In the genomic region with DNA sequence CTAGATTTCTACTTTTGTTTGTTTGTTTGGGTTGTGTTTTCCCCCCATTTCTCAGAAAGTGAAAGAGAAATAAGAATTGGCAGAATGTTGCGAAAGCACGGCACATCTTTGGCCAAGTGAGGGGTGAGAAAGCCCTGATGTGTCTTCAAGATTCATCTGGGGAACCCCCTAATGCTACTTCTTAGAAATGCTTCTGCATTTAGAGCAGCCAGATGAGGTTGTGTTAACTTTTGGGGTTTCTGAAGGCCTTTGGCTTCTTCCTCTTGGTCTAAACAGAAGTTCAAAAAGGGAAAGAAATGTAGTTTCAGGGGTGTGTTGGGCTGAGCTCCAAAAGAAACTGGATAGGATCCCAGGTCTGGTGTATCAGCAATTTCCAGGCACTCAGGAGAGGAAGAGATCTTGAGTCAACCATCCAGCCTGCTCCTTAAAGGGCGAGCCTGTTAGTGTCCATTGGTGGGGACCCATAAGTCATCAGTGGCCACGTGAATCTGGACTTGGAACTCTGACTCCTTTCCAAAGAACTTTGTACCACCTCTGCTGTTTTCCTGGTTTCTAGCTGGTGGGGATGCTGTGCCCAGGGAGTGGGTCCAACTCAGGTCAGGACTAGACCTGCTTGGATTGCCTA, we compare ENCODE assay signal across 7 cellular contexts. TPM values are rescaled to one million over a fixed set of nuclear protein-coding genes. Genes with fewer than 3 reads are reported as not detected.
DNase-seq lines count a peak whose midpoint lies in the region; ATAC-seq and TF ChIP-seq lines count a peak whose summit lies in the region.

No MANE protein-coding gene starts in this region.

- peak in 1 of 2 donors; percentile 42 for TF ChIP-seq RAD21 in liver (IDR thresholded peaks at IDR 0.05)

- no peaks in the 10 kb centered on the region for H3K9me3 ChIP-seq in liver (ENCODE audit: control insufficient read depth in 4 of 4, low read length in 3 of 4)
- no peaks in the 10 kb centered on the region for H3K9me3 ChIP-seq in suprapubic skin

- H3K27ac ChIP-seq in liver (ENCODE audit: low read depth in 1 of 2, low read length in 2 of 2), result peak overlapping the region; percentile 3 to 29
- peak overlapping the region; percentile 48 for H3K27ac ChIP-seq in suprapubic skin

- no peak for TF ChIP-seq CTCF in liver (IDR thresholded peaks at IDR 0.05; ENCODE audit: low read depth, low read length, missing input control)
- no peak for TF ChIP-seq CTCF in suprapubic skin (IDR thresholded peaks at IDR 0.05)

- H3K4me1 ChIP-seq in liver (ENCODE audit: control insufficient read depth in 4 of 4, insufficient read depth in 4 of 4, low read length in 3 of 4) (peaks cover 6 to 26% (median 12%) of the 10 kb centered on the region in 4 donors), suprapubic skin (peaks cover 68% of the 10 kb centered on the region)

- no peak for TF ChIP-seq EP300 in suprapubic skin (IDR thresholded peaks at IDR 0.05)

- peak; percentile 72 for ATAC-seq in GM18868 (IDR thresholded peaks at IDR 0.05; ENCODE audit: unreplicated experiment)
- peak; percentile 83 for ATAC-seq in HG02885 (IDR thresholded peaks at IDR 0.05; ENCODE audit: poor library complexity, unreplicated experiment)

- H3K36me3 ChIP-seq in liver (ENCODE audit: control insufficient read depth in 4 of 4, insufficient read depth in 3 of 4, low read depth in 1 of 4, low read length in 3 of 4) (no peaks in the 10 kb centered on the region), suprapubic skin (no peaks in the 10 kb centered on the region)

- TF ChIP-seq POLR2A in suprapubic skin (IDR thresholded peaks at IDR 0.05), result no peak

- H3K4me3 ChIP-seq in liver (ENCODE audit: low read depth in 1 of 3, low read length in 3 of 3), result no peak overlapping the region
- no peak overlapping the region for H3K4me3 ChIP-seq in suprapubic skin

- 42% methylated on average over 4 of the region's 4 CpGs for WGBS in liver
- 28% methylated on average over 4 of the region's 4 CpGs for WGBS in suprapubic skin

- no peaks in the 10 kb centered on the region for H3K27me3 ChIP-seq in liver (ENCODE audit: control insufficient read depth in 4 of 4, insufficient read depth in 4 of 4, low read length in 3 of 4)
- H3K27me3 ChIP-seq in suprapubic skin, result no peaks in the 10 kb centered on the region

- H3K9ac ChIP-seq in liver (ENCODE audit: low read depth in 1 of 2, low read length in 2 of 2), result no peak overlapping the region

- DNase-seq in RPMI8226 (peak; percentile 68), amniotic epithelial cell (ENCODE audit: low read depth) (peak; percentile 66), suprapubic skin (ENCODE audit: low spot score in 2 of 2) (peak; percentile 64 to 69), cerebellum (ENCODE audit: low spot score) (no peak)

TF ChIP-seq in liver, 16 proteins besides CTCF, POLR2A, EP300 and RAD21:
- TF ChIP-seq HNF4A (conservative IDR thresholded peaks at IDR 0.05) (peak; percentile 89 to 93), RXRA (IDR thresholded peaks at IDR 0.05) (peak; percentile 63 to 64), FOXA1 (IDR thresholded peaks at IDR 0.05) (peak; percentile 13), TAF1 (conservative IDR thresholded peaks at IDR 0.05) (no peak), REST (IDR thresholded peaks at IDR 0.05) (peak; percentile 43), GABPA (IDR thresholded peaks at IDR 0.05 in 1 of 2, conservative IDR thresholded peaks at IDR 0.05 in 1 of 2) (no peak), FOXA2 (IDR thresholded peaks at IDR 0.05) (no peak), EGR1 (IDR thresholded peaks at IDR 0.05; ENCODE audit: low read depth in 2 of 2) (peak in 1 of 2 donors; percentile 14), HNF4G (IDR thresholded peaks at IDR 0.05) (peak; percentile 81), ATF3 (IDR thresholded peaks at IDR 0.05) (no peak), YY1 (IDR thresholded peaks at IDR 0.05) (peak; percentile 46), NR2F2 (IDR thresholded peaks at IDR 0.05) (no peak), MAX (IDR thresholded peaks at IDR 0.05) (peak; percentile 47), JUND (IDR thresholded peaks at IDR 0.05) (peak; percentile 10 to 32), SP1 (IDR thresholded peaks at IDR 0.05) (peak; percentile 62)
- TF ChIP-seq, protein P1, sequence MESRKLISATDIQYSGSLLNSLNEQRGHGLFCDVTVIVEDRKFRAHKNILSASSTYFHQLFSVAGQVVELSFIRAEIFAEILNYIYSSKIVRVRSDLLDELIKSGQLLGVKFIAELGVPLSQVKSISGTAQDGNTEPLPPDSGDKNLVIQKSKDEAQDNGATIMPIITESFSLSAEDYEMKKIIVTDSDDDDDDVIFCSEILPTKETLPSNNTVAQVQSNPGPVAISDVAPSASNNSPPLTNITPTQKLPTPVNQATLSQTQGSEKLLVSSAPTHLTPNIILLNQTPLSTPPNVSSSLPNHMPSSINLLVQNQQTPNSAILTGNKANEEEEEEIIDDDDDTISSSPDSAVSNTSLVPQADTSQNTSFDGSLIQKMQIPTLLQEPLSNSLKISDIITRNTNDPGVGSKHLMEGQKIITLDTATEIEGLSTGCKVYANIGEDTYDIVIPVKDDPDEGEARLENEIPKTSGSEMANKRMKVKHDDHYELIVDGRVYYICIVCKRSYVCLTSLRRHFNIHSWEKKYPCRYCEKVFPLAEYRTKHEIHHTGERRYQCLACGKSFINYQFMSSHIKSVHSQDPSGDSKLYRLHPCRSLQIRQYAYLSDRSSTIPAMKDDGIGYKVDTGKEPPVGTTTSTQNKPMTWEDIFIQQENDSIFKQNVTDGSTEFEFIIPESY (IDR thresholded peaks at IDR 0.05), result no peak

RNA-seq across cellular contexts. Expression of gene DUSP5, which starts 6.5 kb away (rescaled TPM):
- total RNA-seq in liver (1 to 10 TPM; 7.5 to 8.9 TPM), suprapubic skin (10 to 100 TPM in 3 of 4 donors, 1 to 10 TPM in 1; 9.3 to 60.8 (median 31.0) TPM), cerebellum (7.4 TPM)
- polyA plus RNA-seq in liver, result 1 to 10 TPM; 2.0 to 8.6 TPM
